ENCODE assay signal across 41 cellular contexts in the genomic region with DNA sequence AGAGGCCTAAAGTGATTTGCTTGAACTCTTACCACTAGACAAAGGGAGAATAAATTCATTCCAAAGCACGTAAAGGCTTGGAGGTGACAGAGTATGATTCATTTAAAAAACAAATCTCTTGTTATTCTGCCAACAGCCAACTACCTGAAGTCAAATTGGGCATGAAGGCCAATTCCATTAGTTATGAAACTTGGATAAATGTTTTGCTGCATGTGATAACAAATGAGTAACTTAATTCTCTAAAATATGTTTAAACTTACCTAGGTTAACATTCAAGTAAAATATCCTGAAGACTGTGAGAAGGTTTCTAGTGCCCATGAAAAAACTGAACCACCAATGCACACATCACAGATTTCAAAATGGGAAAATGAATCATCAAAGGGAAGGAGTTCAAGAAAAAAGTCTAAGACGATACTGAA.
A peak's percentile ranks its signal among the peaks of the same experiment; 100 is the strongest.
DNase-seq lines count a peak whose midpoint lies in the region; FAIRE-seq and TF ChIP-seq lines count a peak whose summit lies in the region.
"Had no signal": no experiment of that assay in that cellular context is flagged by ENCODE, and none has a peak within 500 bp of the region (broad histone marks: within the 10 kb centered on the region; RNA-seq: fewer than 3 reads in every experiment).

No MANE protein-coding gene starts in this region.

- peak overlapping the region; percentile 5 for H3K27ac Mint-ChIP-seq in MCF 10A (ENCODE audit: low read depth, unreplicated experiment)
- H3K27ac Mint-ChIP-seq: activated T-helper 2 cell treated with anti-CD3 and anti-CD28 coated beads, Interferon-gamma antibody, Interleukin-2, Interleukin-4, amounts not matched to agents 10 μg/mL and 5 μg/mL and 100 μg/mL, durations not matched to agents 14 hours and 24 hours and 36 hours; nephron; stimulated activated memory B cell treated with anti-CD40 and anti-IgM and Interleukin-4, amounts not matched to agents 10 μg/mL and 1 μg/mL and 100 μg/mL, for 72 hours had no signal

- peaks cover 13% of the 10 kb centered on the region for H3K27me3 Mint-ChIP-seq in MCF 10A (ENCODE audit: insufficient read depth, unreplicated experiment)

- peak; percentile 81 for DNase-seq in MCF 10A (ENCODE audit: unreplicated experiment)
- no peak for DNase-seq in breast epithelium (ENCODE audit: low spot score in 2 of 2)
- DNase-seq in epithelial cell of prostate (ENCODE audit: low read depth, low spot score) = peak; percentile 83
- no peak for DNase-seq in keratinocyte (ENCODE audit: low read depth, low spot score)
- DNase-seq in NAMALWA (ENCODE audit: low spot score) = no peak
- no peak for DNase-seq in SIG-M5 treated with dmso at 0.1 percent for 504 hours (lab: John Stamatoyannopoulos, UW; ENCODE audit: unreplicated experiment)
- DNase-seq in activated CD4-positive, CD25-positive, alpha-beta regulatory T cell treated with anti-CD3 and anti-CD28 coated beads, Interleukin-2, amount 50 U/mL, for 72 hours = no peak
- DNase-seq in activated CD4-positive, alpha-beta T cell treated with anti-CD3 and anti-CD28 coated beads, Interleukin-2, amount 50 U/mL, for 48 hours = no peak
- DNase-seq: activated CD4-positive, alpha-beta T cell treated with anti-CD3 and anti-CD28 coated beads for 48 hours; activated CD8-positive, alpha-beta memory T cell treated with anti-CD3 and anti-CD28 coated beads for 24 hours; activated T-cell treated with anti-CD3 and anti-CD28 coated beads for 4 hours; amygdala; caudate nucleus; COR-L47; dermis blood vessel endothelial cell; DMS53; KBM-7; left cardiac atrium; MM.1S; NCI-H1436; NCI-H2081; NCI-H2227 treated with DMSO at 0.1 percent for 48 hours; NCI-H69; ovary; Peyer's patch; SJCRH30; substantia nigra; SW 1271; T-helper 9 cell; trophoblast cell; WERI-Rb-1 had no signal

- no peaks in the 10 kb centered on the region for H3K9me1 ChIP-seq in keratinocyte (ENCODE audit: control insufficient read depth, extremely low read depth, insufficient read depth, low read length)

- no peak overlapping the region for H3K27ac ChIP-seq in breast epithelium
- peak overlapping the region; percentile 40 for H3K27ac ChIP-seq in epithelial cell of prostate
- peak overlapping the region; percentile 27 for H3K27ac ChIP-seq in keratinocyte (ENCODE audit: control insufficient read depth, insufficient read depth, low read length)
- H3K27ac ChIP-seq: 22Rv1, C4-2B, HL-60, ovary, Peyer's patch, SJCRH30, WERI-Rb-1 had no signal

- dilution Hi-C loops in keratinocyte (cut with MboI; ENCODE audit: extremely low pct_ligation_motif_present, low sequenced_read_pairs) = no loop called here

- FAIRE-seq in keratinocyte (lab: Jason Lieb, UNC) = no peak
- FAIRE-seq: GM12892, H54 had no signal

- CTCF ChIA-PET in MCF 10A (lab: Yijun Ruan, JAX) = interaction anchor here (0.7 kb wide), 1 partner anchor 9 kb away, joined by 3 read pairs; no protein-coding TSS in a partner anchor

- H3K9me3 ChIP-seq in breast epithelium (no peaks in the 10 kb centered on the region), keratinocyte (ENCODE audit: control insufficient read depth, low read depth, low read length) (no peaks in the 10 kb centered on the region)
- H3K9me3 ChIP-seq: ovary, Peyer's patch, SJCRH30 had no signal

- BruUV-seq in MCF 10A (replicated peaks; lab: Mats Ljungman, UMichigan) = no TSS peak

- H3K36me3 ChIP-seq in breast epithelium (no peaks in the 10 kb centered on the region), keratinocyte (ENCODE audit: control insufficient read depth in 2 of 2, extremely low read depth in 1 of 2, insufficient read depth in 2 of 2, low read length in 2 of 2) (no peaks in the 10 kb centered on the region)
- H3K36me3 ChIP-seq: ovary, Peyer's patch, SJCRH30, WERI-Rb-1 had no signal

- H3K9me3 Mint-ChIP-seq in MCF 10A (ENCODE audit: unreplicated experiment) = peaks cover 7% of the 10 kb centered on the region
- H3K9me3 Mint-ChIP-seq: activated T-helper 2 cell treated with anti-CD3 and anti-CD28 coated beads, Interferon-gamma antibody, Interleukin-2, Interleukin-4, amounts not matched to agents 10 μg/mL and 5 μg/mL and 100 μg/mL, durations not matched to agents 14 hours and 24 hours and 36 hours had no signal

- H3K4me1 Mint-ChIP-seq in MCF 10A (ENCODE audit: insufficient read depth, unreplicated experiment) = peaks cover 25% of the 10 kb centered on the region
- H3K4me1 Mint-ChIP-seq: activated naive CD4-positive, alpha-beta T cell treated with anti-CD3 and anti-CD28 coated beads, Interleukin-2, amount 50 U/mL, for 24 hours; nephron; stimulated activated memory B cell treated with anti-CD40 and anti-IgM and Interleukin-4, amounts not matched to agents 10 μg/mL and 1 μg/mL and 100 μg/mL, for 72 hours had no signal

- H3K4me3 Mint-ChIP-seq in MCF 10A (ENCODE audit: unreplicated experiment) = no peak overlapping the region
- H3K4me3 Mint-ChIP-seq: activated naive CD4-positive, alpha-beta T cell treated with anti-CD3 and anti-CD28 coated beads, Interleukin-2, amount 50 U/mL, for 24 hours; nephron; stimulated activated memory B cell treated with anti-CD40 and anti-IgM and Interleukin-4, amounts not matched to agents 10 μg/mL and 1 μg/mL and 100 μg/mL, for 72 hours had no signal

- no peaks in the 10 kb centered on the region for H3K79me2 ChIP-seq in keratinocyte (ENCODE audit: control insufficient read depth, insufficient read depth, low read length)

- POLR2A ChIA-PET in MCF 10A (lab: Yijun Ruan, JAX) = interaction anchor here (1.1 kb wide), 1 partner anchor 126 kb away, joined by 3 read pairs; no protein-coding TSS in a partner anchor

- H3K4me1 ChIP-seq in breast epithelium (no peaks in the 10 kb centered on the region), keratinocyte (ENCODE audit: control insufficient read depth, extremely low read depth, insufficient read depth, low read length) (peaks cover 13% of the 10 kb centered on the region)
- H3K4me1 ChIP-seq: Peyer's patch, SJCRH30 had no signal

- intact Hi-C loops in MCF 10A (cut with micrococcal nuclease) (loop anchor here (10.0 kb wide), 1 partner anchor 113 kb away; no protein-coding TSS in a partner anchor), breast epithelium (cut with DNase I; ENCODE audit: low total_unique reads) (no loop called here)

- TF ChIP-seq POLR2A in breast epithelium (IDR thresholded peaks at IDR 0.05) = no peak

- no peak overlapping the region for H2AFZ ChIP-seq in keratinocyte (ENCODE audit: control insufficient read depth, low read length)

- H4K20me1 ChIP-seq in keratinocyte (ENCODE audit: control insufficient read depth, extremely low read depth, insufficient read depth, low read length) = no peaks in the 10 kb centered on the region

- H3K4me3 ChIP-seq in breast epithelium = no peak overlapping the region
- no peak overlapping the region for H3K4me3 ChIP-seq in keratinocyte (ENCODE audit: control insufficient read depth in 2 of 3, extremely low read depth in 1 of 3, insufficient read depth in 2 of 3, low read depth in 1 of 3, low read length in 3 of 3)
- H3K4me3 ChIP-seq: ovary, Peyer's patch, SJCRH30, skin epidermis had no signal

- H3K4me2 ChIP-seq in keratinocyte (ENCODE audit: control insufficient read depth, extremely low read depth, insufficient read depth, low read depth, low read length) = no peak overlapping the region

- H3K36me3 Mint-ChIP-seq in MCF 10A (ENCODE audit: insufficient read depth, unreplicated experiment) = no peaks in the 10 kb centered on the region

- no peaks in the 10 kb centered on the region for H3K27me3 ChIP-seq in breast epithelium
- H3K27me3 ChIP-seq in keratinocyte (ENCODE audit: control insufficient read depth, extremely low read depth, insufficient read depth, low read length) = no peaks in the 10 kb centered on the region
- H3K27me3 ChIP-seq: ovary, Peyer's patch, SJCRH30 had no signal

- no peak overlapping the region for H3K9ac ChIP-seq in keratinocyte (ENCODE audit: control insufficient read depth, extremely low read depth, insufficient read depth, low read length)

- TF ChIP-seq CTCF in MCF 10A (IDR thresholded peaks at IDR 0.05; ENCODE audit: unreplicated experiment) (no peak), breast epithelium (IDR thresholded peaks at IDR 0.05) (no peak), keratinocyte (optimal IDR thresholded peaks at IDR 0.05 in 1 of 3, IDR thresholded peaks at IDR 0.05 in 1 of 3, conservative IDR thresholded peaks at IDR 0.05 in 1 of 3; ENCODE audit: extremely low read depth in 1 of 3, insufficient read depth in 2 of 3, low read length in 3 of 3) (no peak)

Comparison
In these comparisons a context has a peak if more than half of its experiments do, and no peak if none do; other contexts are left out.
1. DNase-seq: peak in MCF 10A (single experiment) and epithelial cell of prostate (single experiment); none in breast epithelium (0 of 2), keratinocyte (single experiment), NAMALWA (single experiment), SIG-M5 treated with dmso at 0.1 percent for 504 hours (single experiment), activated CD4-positive, CD25-positive, alpha-beta regulatory T cell treated with anti-CD3 and anti-CD28 coated beads, Interleukin-2, amount 50 U/mL, for 72 hours (single experiment) and activated CD4-positive, alpha-beta T cell treated with anti-CD3 and anti-CD28 coated beads, Interleukin-2, amount 50 U/mL, for 48 hours (0 of 2).
2. H3K27ac ChIP-seq: peak in epithelial cell of prostate (single experiment) and keratinocyte (single experiment); none in breast epithelium (0 of 2).